Comparison of ENCODE assay signal across 23 cellular contexts in genomic region chr2:160045703-160046210, GRCh38. TPM values are rescaled to one million over a fixed set of nuclear protein-coding genes. Genes with fewer than 3 reads are reported as not detected.
A peak's percentile ranks its signal among the peaks of the same experiment; 100 is the strongest.
DNase-seq lines count a peak whose midpoint lies in the region; FAIRE-seq and TF ChIP-seq lines count a peak whose summit lies in the region.
"Had no signal": no experiment of that assay in that cellular context is flagged by ENCODE, and none has a peak within 500 bp of the region (broad histone marks: within the 10 kb centered on the region; RNA-seq: fewer than 3 reads in every experiment).

No MANE protein-coding gene starts in this region.

- TF ChIP-seq POLR2A in esophagus muscularis mucosa (IDR thresholded peaks at IDR 0.05; ENCODE audit: low read depth) = no peak

- H3K9me3 ChIP-seq in esophagus muscularis mucosa = no peaks in the 10 kb centered on the region
- H3K9me3 ChIP-seq: BE2C, BLaER1 had no signal

- H3K27me3 ChIP-seq in bronchial epithelial cell (ENCODE audit: control insufficient read depth, insufficient read depth, low read length) = no peaks in the 10 kb centered on the region
- H3K27me3 ChIP-seq in esophagus muscularis mucosa = no peaks in the 10 kb centered on the region
- H3K27me3 ChIP-seq: BLaER1 had no signal

- H3K4me3 Mint-ChIP-seq in activated CD4-positive, alpha-beta memory T cell treated with anti-CD3 and anti-CD28 coated beads, Interleukin-2, amount 10 ng/mL, durations not matched to agents 7 days and 5 days = no peak overlapping the region
- H3K4me3 Mint-ChIP-seq: CD14-positive monocyte; CD4-positive, alpha-beta memory T cell; CD4-positive, CD25-positive, alpha-beta regulatory T cell; CD8-positive, alpha-beta memory T cell had no signal

- CTCF ChIA-PET in RWPE1 (lab: Yijun Ruan, JAX) = no interaction called here
- CTCF ChIA-PET in activated CD4-positive, alpha-beta memory T cell treated with anti-CD3 and anti-CD28 coated beads, Interleukin-2, amount 10 ng/mL, durations not matched to agents 7 days and 5 days (lab: Charles Lee) = no interaction called here

- no peak for TF ChIP-seq EP300 in esophagus muscularis mucosa (IDR thresholded peaks at IDR 0.05)

- no peak overlapping the region for H3K4me3 ChIP-seq in bronchial epithelial cell (ENCODE audit: low read depth, low read length)
- H3K4me3 ChIP-seq in esophagus muscularis mucosa = no peak overlapping the region
- H3K4me3 ChIP-seq: BLaER1 had no signal

- H3K27ac Mint-ChIP-seq in activated CD4-positive, alpha-beta memory T cell treated with anti-CD3 and anti-CD28 coated beads, Interleukin-2, amount 10 ng/mL, durations not matched to agents 7 days and 5 days = no peak overlapping the region
- H3K27ac Mint-ChIP-seq: CD4-positive, CD25-positive, alpha-beta regulatory T cell; CD8-positive, alpha-beta memory T cell had no signal

- DNase-seq in RWPE1 (ENCODE audit: low spot score) (no peak), bronchial epithelial cell (ENCODE audit: low read depth) (no peak), esophagus muscularis mucosa (ENCODE audit: extremely low spot score) (peak; percentile 90), inferior parietal cortex (ENCODE audit: extremely low spot score) (no peak)
- DNase-seq in activated CD4-positive, alpha-beta memory T cell treated with anti-CD3 and anti-CD28 coated beads, Interleukin-2, amount 10 ng/mL, durations not matched to agents 7 days and 5 days = no peak
- DNase-seq: 8988T; ACHN; BE2C; C1 segment of cervical spinal cord; CD4-positive, alpha-beta memory T cell; CD4-positive, CD25-positive, alpha-beta regulatory T cell; CD8-positive, alpha-beta memory T cell; COR-L47; DMS 273 treated with DMSO at 0.1 percent for 48 hours; DMS79 treated with DMSO at 0.1 percent for 48 hours; GF-D8 had no signal

- peaks cover 0 to 2% (median 1%) of the 10 kb centered on the region in 4 donors for H3K4me1 ChIP-seq in esophagus muscularis mucosa
- H3K4me1 ChIP-seq: BE2C, BLaER1 had no signal

- no peaks in the 10 kb centered on the region for H3K36me3 Mint-ChIP-seq in activated CD4-positive, alpha-beta memory T cell treated with anti-CD3 and anti-CD28 coated beads, Interleukin-2, amount 10 ng/mL, durations not matched to agents 7 days and 5 days (ENCODE audit: low read depth)
- H3K36me3 Mint-ChIP-seq: CD14-positive monocyte; CD4-positive, alpha-beta memory T cell; CD4-positive, CD25-positive, alpha-beta regulatory T cell; CD8-positive, alpha-beta memory T cell had no signal

- H3K9me3 Mint-ChIP-seq in activated CD4-positive, alpha-beta memory T cell treated with anti-CD3 and anti-CD28 coated beads, Interleukin-2, amount 10 ng/mL, durations not matched to agents 7 days and 5 days = no peaks in the 10 kb centered on the region
- H3K9me3 Mint-ChIP-seq: CD14-positive monocyte; CD8-positive, alpha-beta memory T cell had no signal

- H3K36me3 ChIP-seq in bronchial epithelial cell (ENCODE audit: control insufficient read depth, insufficient read depth, low read length) = peaks cover 2% of the 10 kb centered on the region
- no peaks in the 10 kb centered on the region for H3K36me3 ChIP-seq in esophagus muscularis mucosa
- H3K36me3 ChIP-seq: BE2C, BLaER1 had no signal

- H3K27ac ChIP-seq in RWPE1 (peak overlapping the region; percentile 23), esophagus muscularis mucosa (replicated peaks in 1 of 4) (no peak overlapping the region)
- H3K27ac ChIP-seq: BLaER1 had no signal

- H3K27me3 Mint-ChIP-seq in activated CD4-positive, alpha-beta memory T cell treated with anti-CD3 and anti-CD28 coated beads, Interleukin-2, amount 10 ng/mL, durations not matched to agents 7 days and 5 days = peaks cover 16% of the 10 kb centered on the region
- H3K27me3 Mint-ChIP-seq: CD4-positive, CD25-positive, alpha-beta regulatory T cell had no signal

- POLR2A ChIA-PET in RWPE1 (lab: Yijun Ruan, JAX; ENCODE audit: low non-redundant PET) = no interaction called here
- POLR2A ChIA-PET in activated CD4-positive, alpha-beta memory T cell treated with anti-CD3 and anti-CD28 coated beads, Interleukin-2, amount 10 ng/mL, durations not matched to agents 7 days and 5 days (lab: Charles Lee) = no interaction called here

- H3K4me1 Mint-ChIP-seq in activated CD4-positive, alpha-beta memory T cell treated with anti-CD3 and anti-CD28 coated beads, Interleukin-2, amount 10 ng/mL, durations not matched to agents 7 days and 5 days = no peaks in the 10 kb centered on the region
- H3K4me1 Mint-ChIP-seq: CD14-positive monocyte; CD4-positive, CD25-positive, alpha-beta regulatory T cell had no signal

- 86% methylated on average over 7 of the region's 7 CpGs for WGBS in esophagus muscularis mucosa

- intact Hi-C loops in esophagus muscularis mucosa (cut with DNase I) = no loop called here

- no peak for TF ChIP-seq CTCF in RWPE1 (conservative IDR thresholded peaks at IDR 0.05; ENCODE audit: low read depth)
- no peak for TF ChIP-seq CTCF in bronchial epithelial cell (IDR thresholded peaks at IDR 0.05; ENCODE audit: insufficient read depth, low read length, severe bottlenecking)
- no peak for TF ChIP-seq CTCF in esophagus muscularis mucosa (IDR thresholded peaks at IDR 0.05)

- FAIRE-seq in bronchial epithelial cell (lab: Jason Lieb, UNC) = peak; percentile 90
- FAIRE-seq: A204.1, G401.6, GM12891, GM19239 had no signal

RNA-seq across cellular contexts. Expression of gene PLA2R1, which starts 16.7 kb away (rescaled TPM):
- total RNA-seq in bronchial epithelial cell (2.1 and 4.5 TPM in 2 replicates), esophagus muscularis mucosa (1 to 10 TPM; 2.8 to 6.4 (median 5.1) TPM)
- total RNA-seq in activated CD4-positive, alpha-beta memory T cell treated with anti-CD3 and anti-CD28 coated beads, Interleukin-2, amount 10 ng/mL, durations not matched to agents 7 days and 5 days = not detected
- total RNA-seq: A673; CD4-positive, alpha-beta memory T cell; CD4-positive, CD25-positive, alpha-beta regulatory T cell; CD8-positive, alpha-beta memory T cell had no signal
